In the genomic region with DNA sequence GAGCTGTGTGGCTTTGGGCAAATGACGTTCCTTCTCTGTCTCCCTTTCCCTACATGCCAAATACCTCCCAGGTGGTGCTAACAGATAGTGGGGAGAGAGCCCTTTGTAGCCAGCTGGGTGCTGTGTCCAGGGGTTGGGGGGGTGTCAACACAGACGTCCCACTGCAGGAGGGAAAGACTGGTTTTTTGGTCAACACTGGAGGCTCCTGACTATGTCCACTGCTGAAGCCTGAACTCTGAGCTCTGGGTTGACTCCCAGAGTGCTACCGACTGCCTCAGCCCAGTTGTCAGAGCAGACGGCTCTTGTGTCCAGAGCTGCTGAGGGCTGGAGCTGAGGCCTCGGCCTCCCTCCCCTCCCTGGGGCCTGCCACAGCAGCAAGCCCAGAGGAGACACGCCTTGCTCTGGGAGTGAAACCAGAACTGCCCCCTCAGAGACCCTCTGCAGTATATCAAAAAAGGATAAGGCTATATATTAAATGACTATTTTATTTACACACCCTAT, we compare ENCODE assay signal across 26 cellular contexts.
"Had no signal": no experiment of that assay in that cellular context is flagged by ENCODE, and none has a peak within 500 bp of the region (broad histone marks: within the 10 kb centered on the region; RNA-seq: fewer than 3 reads in every experiment).

No MANE protein-coding gene starts in this region.

- H3K27me3 ChIP-seq: body of pancreas, foreskin keratinocyte, ovary, right atrium auricular region, transverse colon, uterus had no signal

- H3K4me3 Mint-ChIP-seq: activated B cell treated with CpG ODN at 0.5 μM for 24 hours; activated CD4-positive, alpha-beta T cell treated with anti-CD3 and anti-CD28 coated beads for 36 hours; activated naive CD4-positive, alpha-beta T cell treated with anti-CD3 and anti-CD28 coated beads, Interleukin-2, amount 10 ng/mL, durations not matched to agents 7 days and 5 days; activated T-cell treated with anti-CD3 and anti-CD28 coated beads, Interleukin-2, amount 50 U/mL, for 24 hours; dendritic cell treated with granulocyte-macrophage colony-stimulating factor and Interleukin-4, amounts not matched to agents 40 ng/mL and 50 ng/mL, for 4 days; mesothelial cell of epicardium; natural killer cell; stimulated activated effector memory CD8-positive, alpha-beta T cell treated with anti-CD3 and anti-CD28 coated beads, Interleukin-12 subunit alpha, Interleukin-12 subunit beta, amount 100 ng/mL, for 72 hours; stimulated activated naive CD8-positive, alpha-beta T cell treated with anti-CD3 and anti-CD28 coated beads, Interleukin-15, amount 100 ng/mL, for 72 hours; T-helper 17 cell had no signal

- H3K27ac ChIP-seq: foreskin keratinocyte, ovary, psoas muscle had no signal

- H3K4me1 Mint-ChIP-seq: activated B cell treated with CpG ODN at 0.5 μM for 24 hours; activated CD4-positive, alpha-beta T cell treated with anti-CD3 and anti-CD28 coated beads for 36 hours; activated naive CD4-positive, alpha-beta T cell treated with anti-CD3 and anti-CD28 coated beads, Interleukin-2, amount 10 ng/mL, durations not matched to agents 7 days and 5 days; stimulated activated naive CD8-positive, alpha-beta T cell treated with anti-CD3 and anti-CD28 coated beads, Interleukin-15, amount 100 ng/mL, for 72 hours had no signal

- DNase-seq: activated B cell treated with CpG ODN at 0.5 μM for 24 hours; activated CD4-positive, alpha-beta T cell treated with anti-CD3 and anti-CD28 coated beads for 36 hours; activated CD4-positive, alpha-beta T cell treated with anti-CD3 and anti-CD28 coated beads, Interleukin-2, amount 50 U/mL, for 4 hours; activated CD8-positive, alpha-beta memory T cell treated with anti-CD3 and anti-CD28 coated beads for 24 hours; activated CD8-positive, alpha-beta memory T cell treated with anti-CD3 and anti-CD28 coated beads, Interleukin-2, amount 50 U/mL, for 4 hours; activated naive CD4-positive, alpha-beta T cell treated with anti-CD3 and anti-CD28 coated beads, Interleukin-2, amount 10 ng/mL, durations not matched to agents 7 days and 5 days; activated T-cell treated with anti-CD3 and anti-CD28 coated beads, Interleukin-2, amount 50 U/mL, for 24 hours; body of pancreas; effector CD4-positive, alpha-beta T cell; foreskin keratinocyte; hypothalamus; left cardiac atrium; natural killer cell; ovary; psoas muscle; stimulated activated CD4-positive, alpha-beta T cell treated with anti-CD3 and anti-CD28 coated beads, Interleukin-2, amount 100 ng/mL, for 24 hours; stimulated activated naive CD8-positive, alpha-beta T cell treated with anti-CD3 and anti-CD28 coated beads, Interleukin-15, amount 100 ng/mL, for 72 hours; SW 1271; T-helper 17 cell; transverse colon; uterus had no signal

- H3K27me3 Mint-ChIP-seq: activated B cell treated with CpG ODN at 0.5 μM for 24 hours; activated CD4-positive, alpha-beta T cell treated with anti-CD3 and anti-CD28 coated beads for 36 hours; activated T-cell treated with anti-CD3 and anti-CD28 coated beads, Interleukin-2, amount 50 U/mL, for 24 hours; dendritic cell treated with granulocyte-macrophage colony-stimulating factor and Interleukin-4, amounts not matched to agents 40 ng/mL and 50 ng/mL, for 4 days; stimulated activated naive CD8-positive, alpha-beta T cell treated with anti-CD3 and anti-CD28 coated beads, Interleukin-15, amount 100 ng/mL, for 72 hours had no signal

- H3K36me3 Mint-ChIP-seq: activated naive CD4-positive, alpha-beta T cell treated with anti-CD3 and anti-CD28 coated beads, Interleukin-2, amount 10 ng/mL, durations not matched to agents 7 days and 5 days; natural killer cell; stimulated activated effector memory CD8-positive, alpha-beta T cell treated with anti-CD3 and anti-CD28 coated beads, Interleukin-12 subunit alpha, Interleukin-12 subunit beta, amount 100 ng/mL, for 72 hours had no signal

- ATAC-seq: activated CD4-positive, alpha-beta T cell treated with anti-CD3 and anti-CD28 coated beads for 36 hours; body of pancreas; foreskin keratinocyte; left cardiac atrium; natural killer cell; psoas muscle; stimulated activated effector memory CD8-positive, alpha-beta T cell treated with anti-CD3 and anti-CD28 coated beads, Interleukin-12 subunit alpha, Interleukin-12 subunit beta, amount 100 ng/mL, for 72 hours; stimulated activated naive CD8-positive, alpha-beta T cell treated with anti-CD3 and anti-CD28 coated beads, Interleukin-15, amount 100 ng/mL, for 72 hours; T-helper 17 cell had no signal

- H3K9me3 ChIP-seq: body of pancreas, ovary, psoas muscle, right atrium auricular region, transverse colon, uterus had no signal

- H3K4me3 ChIP-seq: body of pancreas, lung, ovary, psoas muscle, right atrium auricular region, transverse colon, uterus had no signal

- H3K9me3 Mint-ChIP-seq: activated B cell treated with CpG ODN at 0.5 μM for 24 hours; activated naive CD4-positive, alpha-beta T cell treated with anti-CD3 and anti-CD28 coated beads, Interleukin-2, amount 10 ng/mL, durations not matched to agents 7 days and 5 days; activated T-cell treated with anti-CD3 and anti-CD28 coated beads, Interleukin-2, amount 50 U/mL, for 24 hours; dendritic cell treated with granulocyte-macrophage colony-stimulating factor and Interleukin-4, amounts not matched to agents 40 ng/mL and 50 ng/mL, for 4 days; mesothelial cell of epicardium; natural killer cell; stimulated activated effector memory CD8-positive, alpha-beta T cell treated with anti-CD3 and anti-CD28 coated beads, Interleukin-12 subunit alpha, Interleukin-12 subunit beta, amount 100 ng/mL, for 72 hours; stimulated activated naive CD8-positive, alpha-beta T cell treated with anti-CD3 and anti-CD28 coated beads, Interleukin-15, amount 100 ng/mL, for 72 hours had no signal

- H3K36me3 ChIP-seq: ovary, transverse colon, uterus had no signal

- H3K4me1 ChIP-seq: transverse colon, uterus had no signal
